Comparison of ENCODE assay signal across 1 cellular context in genomic region chr5:172795401-172795977, GRCh38.
TF ChIP-seq lines count a peak whose summit lies in the region.

No MANE protein-coding gene starts in this region.

TF ChIP-seq in SK-N-SH, 30 proteins besides CTCF, POLR2A, EP300 and RAD21 (continued from another document):
- TF ChIP-seq USF2 (IDR thresholded peaks at IDR 0.05; ENCODE audit: borderline replicate concordance, low read depth, low read length) (no peak), IRF3 (IDR thresholded peaks at IDR 0.05; ENCODE audit: low read depth, low read length) (no peak), USF1 (IDR thresholded peaks at IDR 0.05; ENCODE audit: borderline replicate concordance, low read depth) (no peak), TEAD4 (IDR thresholded peaks at IDR 0.05; ENCODE audit: borderline replicate concordance, insufficient read depth) (0 out of 2 replicates have a peak, but pooled peaks have one; percentile 10)
